Comparison of ENCODE assay signal across 15 cellular contexts in the genomic region with DNA sequence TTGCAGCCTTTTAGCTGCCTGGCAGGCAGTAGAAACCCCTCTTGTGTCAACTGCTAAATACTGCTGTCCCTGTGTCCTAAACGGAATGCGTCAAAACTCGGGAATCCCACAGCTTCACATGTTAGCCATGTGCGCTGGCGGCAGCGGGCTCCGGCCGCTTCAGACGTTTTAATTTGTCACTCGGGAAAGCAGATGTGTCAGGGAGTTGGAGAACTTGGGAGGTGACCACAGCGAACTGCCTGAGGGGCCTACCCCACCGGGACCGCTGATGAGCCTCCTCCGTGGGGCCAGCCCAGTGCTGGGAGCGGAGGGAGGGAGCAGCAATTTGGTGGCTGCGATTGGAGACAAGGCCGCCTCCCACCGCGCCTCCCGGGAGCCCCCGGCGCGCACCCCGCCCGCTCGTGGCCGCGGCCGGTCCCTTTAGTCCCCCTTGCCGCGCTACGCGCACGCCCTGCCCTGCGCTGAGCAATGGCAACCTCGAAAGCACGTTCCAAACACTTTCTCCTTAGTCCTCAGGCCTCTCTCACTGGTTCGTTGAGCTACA.
DNase-seq lines count a peak whose midpoint lies in the region; ATAC-seq and TF ChIP-seq lines count a peak whose summit lies in the region.
"Had no signal": no experiment of that assay in that cellular context is flagged by ENCODE, and none has a peak within 500 bp of the region (broad histone marks: within the 10 kb centered on the region; RNA-seq: fewer than 3 reads in every experiment).

No MANE protein-coding gene starts in this region.

- ATAC-seq in left lung, result peak; percentile 53
- ATAC-seq in HG03045 (IDR thresholded peaks at IDR 0.05; ENCODE audit: unreplicated experiment), result no peak
- ATAC-seq: HCT116 had no signal

- no peak overlapping the region for H3K9ac ChIP-seq in HUES6 (ENCODE audit: low read length)

- whole genome bisulfite sequencing in suprapubic skin, result 20% methylated on average over 28 of the region's 38 CpGs

- no peak for TF ChIP-seq POLR2A in suprapubic skin (IDR thresholded peaks at IDR 0.05)

- DNase-seq in caudate nucleus (lab: John Stamatoyannopoulos, UW), result peak in 5 of 61 donors; percentile 6 to 24 (median 17)
- no peak for DNase-seq in left lung
- DNase-seq in suprapubic skin (ENCODE audit: low spot score in 2 of 2), result no peak
- DNase-seq in NCI-H1436 (lab: John Stamatoyannopoulos, UW), result no peak
- DNase-seq in stimulated activated CD4-positive, alpha-beta T cell treated with anti-CD3 and anti-CD28 coated beads, Interleukin-4, amount 100 ng/mL, for 24 hours, result no peak
- DNase-seq: activated CD4-positive, alpha-beta T cell treated with anti-CD3 and anti-CD28 coated beads for 48 hours; activated T-cell treated with anti-CD3 and anti-CD28 coated beads, Interleukin-2, amount 50 U/mL, for 48 hours; amniotic stem cell; CD8-positive, alpha-beta memory T cell; Kasumi-1; NCI-H2029 treated with DMSO at 0.1 percent for 48 hours; NCI-H82 had no signal

- H3K4me1 ChIP-seq in HUES6 (ENCODE audit: control insufficient read depth, insufficient read depth, low read length) (no peaks in the 10 kb centered on the region), left lung (no peaks in the 10 kb centered on the region), suprapubic skin (peaks cover 5% of the 10 kb centered on the region)

- H3K27ac ChIP-seq in HUES6 (ENCODE audit: low read depth, low read length), result no peak overlapping the region
- peak overlapping the region; percentile 53 for H3K27ac ChIP-seq in caudate nucleus (ENCODE audit: low read depth, low read length)
- H3K27ac ChIP-seq in left lung, result no peak overlapping the region
- H3K27ac ChIP-seq in suprapubic skin, result no peak overlapping the region

- TF ChIP-seq CTCF in left lung (IDR thresholded peaks at IDR 0.05), result no peak
- TF ChIP-seq CTCF in suprapubic skin (IDR thresholded peaks at IDR 0.05), result no peak

- H3K9me3 ChIP-seq in HUES6 (ENCODE audit: control insufficient read depth, insufficient read depth, low read depth, low read length) (no peaks in the 10 kb centered on the region), left lung (no peaks in the 10 kb centered on the region), suprapubic skin (no peaks in the 10 kb centered on the region)

- peaks cover 21% of the 10 kb centered on the region; the same call in 1 of the 2 replicates for H3K27me3 ChIP-seq in HUES6 (ENCODE audit: control insufficient read depth, insufficient read depth, low read length)
- H3K27me3 ChIP-seq in left lung, result peaks cover 11 to 37% of the 10 kb centered on the region in 2 donors
- peaks cover 9% of the 10 kb centered on the region for H3K27me3 ChIP-seq in suprapubic skin

- H3K4me3 ChIP-seq in HUES6 (ENCODE audit: low read depth, low read length) (peak overlapping the region; percentile 25; the same call in 1 of the 2 replicates), left lung (no peak overlapping the region), suprapubic skin (peak overlapping the region; percentile 19)

- no peak for TF ChIP-seq EP300 in suprapubic skin (IDR thresholded peaks at IDR 0.05)

- H3K36me3 ChIP-seq in HUES6 (ENCODE audit: control insufficient read depth, insufficient read depth, low read length) (no peaks in the 10 kb centered on the region), left lung (no peaks in the 10 kb centered on the region), suprapubic skin (no peaks in the 10 kb centered on the region)

- intact Hi-C loops in left lung (cut with DNase I), result no loop called here

Comparison
In these comparisons a context has a peak if more than half of its experiments do, and no peak if none do; other contexts are left out.
1. H3K4me3 ChIP-seq: peak in HUES6 (single experiment) and suprapubic skin (single experiment); none in left lung (0 of 2).